Comparison of ENCODE assay signal across 1 cellular context in the genomic region with DNA sequence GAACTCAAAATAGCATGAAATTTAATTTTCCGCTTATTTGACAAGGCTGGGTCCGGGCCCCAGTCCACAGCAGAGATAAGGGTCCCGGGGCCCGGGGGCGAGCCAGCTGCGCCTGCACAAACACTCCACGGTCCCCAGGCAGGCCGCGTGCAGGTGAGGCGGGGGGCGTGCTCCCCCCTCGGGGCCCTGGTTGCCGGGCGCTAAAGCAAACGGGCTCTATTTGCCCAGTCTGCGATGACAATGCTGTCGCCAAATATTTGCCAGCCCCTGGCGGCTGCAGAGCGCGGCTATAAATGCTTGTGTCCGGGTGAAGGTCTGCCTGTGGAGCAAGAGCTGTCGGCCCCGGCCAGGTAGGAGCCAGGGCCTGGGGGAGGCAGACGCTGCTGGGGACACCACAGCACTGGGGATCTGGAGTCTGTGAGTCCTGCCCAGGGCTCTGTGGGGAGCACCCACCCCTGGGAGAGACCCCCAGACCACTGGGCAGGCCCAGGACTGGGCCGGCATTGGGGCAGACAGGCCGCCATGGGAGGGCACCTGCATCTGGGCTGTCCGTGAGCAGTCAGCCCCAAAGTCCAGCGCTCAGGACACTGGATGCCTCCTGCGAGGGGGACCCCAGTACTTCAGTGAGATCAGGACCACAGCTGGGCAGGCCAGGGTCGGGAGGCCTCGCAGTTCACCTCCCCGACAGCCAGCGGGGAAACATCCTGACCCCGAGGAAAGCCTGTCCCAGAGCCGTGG.
TF ChIP-seq lines count a peak whose summit lies in the region.

Gene PERCC1 (plus strand): TSS at position 320 of the 738 bp plus-strand sequence. CDS start 1,516 bp downstream, outside the sequence.

TF ChIP-seq in H1, 55 proteins besides CTCF, POLR2A, EP300 and RAD21:
- TF ChIP-seq RNF2 (IDR thresholded peaks at IDR 0.05; ENCODE audit: borderline replicate concordance, low read depth, low read length, missing control alignments, poor library complexity, severe bottlenecking), result no peak
- TF ChIP-seq CTBP2 (IDR thresholded peaks at IDR 0.05; ENCODE audit: borderline replicate concordance, insufficient read depth, insufficient read length, low read length), result no peak
- no peak for TF ChIP-seq KDM5A (IDR thresholded peaks at IDR 0.05; ENCODE audit: low read length)
- TF ChIP-seq, protein P1, sequence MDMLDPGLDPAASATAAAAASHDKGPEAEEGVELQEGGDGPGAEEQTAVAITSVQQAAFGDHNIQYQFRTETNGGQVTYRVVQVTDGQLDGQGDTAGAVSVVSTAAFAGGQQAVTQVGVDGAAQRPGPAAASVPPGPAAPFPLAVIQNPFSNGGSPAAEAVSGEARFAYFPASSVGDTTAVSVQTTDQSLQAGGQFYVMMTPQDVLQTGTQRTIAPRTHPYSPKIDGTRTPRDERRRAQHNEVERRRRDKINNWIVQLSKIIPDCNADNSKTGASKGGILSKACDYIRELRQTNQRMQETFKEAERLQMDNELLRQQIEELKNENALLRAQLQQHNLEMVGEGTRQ (IDR thresholded peaks at IDR 0.05; ENCODE audit: low read length), result no peak
- TF ChIP-seq CBX5 (IDR thresholded peaks at IDR 0.05; ENCODE audit: low read depth, low read length), result no peak
- TF ChIP-seq, protein P2, sequence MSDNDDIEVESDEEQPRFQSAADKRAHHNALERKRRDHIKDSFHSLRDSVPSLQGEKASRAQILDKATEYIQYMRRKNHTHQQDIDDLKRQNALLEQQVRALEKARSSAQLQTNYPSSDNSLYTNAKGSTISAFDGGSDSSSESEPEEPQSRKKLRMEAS (IDR thresholded peaks at IDR 0.05), result no peak
- TF ChIP-seq TCF12 (IDR thresholded peaks at IDR 0.05; ENCODE audit: low read depth, low read length), result no peak
- no peak for TF ChIP-seq SIX5 (IDR thresholded peaks at IDR 0.05; ENCODE audit: low read depth, low read length)
- TF ChIP-seq ZNF274 (IDR thresholded peaks at IDR 0.05; ENCODE audit: borderline replicate concordance, extremely low read depth, low read length), result no peak
- TF ChIP-seq FOSL1 (IDR thresholded peaks at IDR 0.05; ENCODE audit: insufficient read depth, low read depth, low read length), result no peak
- TF ChIP-seq SRF (IDR thresholded peaks at IDR 0.05; ENCODE audit: low read depth, low read length), result no peak
- no peak for TF ChIP-seq SAP30 (IDR thresholded peaks at IDR 0.05; ENCODE audit: insufficient read depth, insufficient replicate concordance, low read length)
- no peak for TF ChIP-seq KDM4A (IDR thresholded peaks at IDR 0.05; ENCODE audit: low read depth, low read length, severe bottlenecking)
- TF ChIP-seq POLR2AphosphoS5 (IDR thresholded peaks at IDR 0.05; ENCODE audit: low read depth, low read length), result no peak
- TF ChIP-seq EZH2 (IDR thresholded peaks at IDR 0.05; ENCODE audit: low read depth, low read length, severe bottlenecking), result no peak
- no peak for TF ChIP-seq TBP (IDR thresholded peaks at IDR 0.05; ENCODE audit: low read depth, low read length)
- no peak for TF ChIP-seq SP2 (IDR thresholded peaks at IDR 0.05; ENCODE audit: low read length)
TF ChIP-seq in H1: peak in this region for 0.
